ENCODE assay signal across 1 cellular context in genomic region chr20:62776692-62777527, GRCh38.
TF ChIP-seq lines count a peak whose summit lies in the region.

No MANE protein-coding gene starts in this region.

TF ChIP-seq in K562, 482 proteins besides CTCF, POLR2A, EP300 and RAD21 (continued from another document):
- TF ChIP-seq ZMIZ1 (IDR thresholded peaks at IDR 0.05; ENCODE audit: low read depth in 2 of 2, low read length in 2 of 2) (no peak), ZKSCAN3 (CRISPR knock-in tag; IDR thresholded peaks at IDR 0.05) (no peak), JUNB (CRISPR knock-in tag; conservative IDR thresholded peaks at IDR 0.05) (no peak), GATAD2A (IDR thresholded peaks at IDR 0.05) (0 out of 2 replicates have a peak, but pooled peaks have one; percentile 35), RNF219 (CRISPR knock-in tag; IDR thresholded peaks at IDR 0.05) (no peak), CBX8 (IDR thresholded peaks at IDR 0.05; ENCODE audit: borderline replicate concordance, extremely low read depth, low read depth, low read length, poor library complexity, severe bottlenecking) (no peak), PRMT5 (CRISPR knock-in tag; IDR thresholded peaks at IDR 0.05) (no peak), NR4A1 (CRISPR knock-in tag; IDR thresholded peaks at IDR 0.05) (no peak), NR4A1 (tag; IDR thresholded peaks at IDR 0.05) (0 out of 2 replicates have a peak, but pooled peaks have one; percentile 34), GATA2 (CRISPR knock-in tag; IDR thresholded peaks at IDR 0.05) (no peak), KLF10 (CRISPR knock-in tag; IDR thresholded peaks at IDR 0.05) (no peak), SRSF9 (IDR thresholded peaks at IDR 0.05; ENCODE audit: borderline replicate concordance, low read depth, low read length) (no peak), ZBTB12 (CRISPR knock-in tag; IDR thresholded peaks at IDR 0.05) (no peak)
- TF ChIP-seq, protein P1, sequence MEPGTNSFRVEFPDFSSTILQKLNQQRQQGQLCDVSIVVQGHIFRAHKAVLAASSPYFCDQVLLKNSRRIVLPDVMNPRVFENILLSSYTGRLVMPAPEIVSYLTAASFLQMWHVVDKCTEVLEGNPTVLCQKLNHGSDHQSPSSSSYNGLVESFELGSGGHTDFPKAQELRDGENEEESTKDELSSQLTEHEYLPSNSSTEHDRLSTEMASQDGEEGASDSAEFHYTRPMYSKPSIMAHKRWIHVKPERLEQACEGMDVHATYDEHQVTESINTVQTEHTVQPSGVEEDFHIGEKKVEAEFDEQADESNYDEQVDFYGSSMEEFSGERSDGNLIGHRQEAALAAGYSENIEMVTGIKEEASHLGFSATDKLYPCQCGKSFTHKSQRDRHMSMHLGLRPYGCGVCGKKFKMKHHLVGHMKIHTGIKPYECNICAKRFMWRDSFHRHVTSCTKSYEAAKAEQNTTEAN (CRISPR knock-in tag; IDR thresholded peaks at IDR 0.05), result no peak
- TF ChIP-seq, protein P2, sequence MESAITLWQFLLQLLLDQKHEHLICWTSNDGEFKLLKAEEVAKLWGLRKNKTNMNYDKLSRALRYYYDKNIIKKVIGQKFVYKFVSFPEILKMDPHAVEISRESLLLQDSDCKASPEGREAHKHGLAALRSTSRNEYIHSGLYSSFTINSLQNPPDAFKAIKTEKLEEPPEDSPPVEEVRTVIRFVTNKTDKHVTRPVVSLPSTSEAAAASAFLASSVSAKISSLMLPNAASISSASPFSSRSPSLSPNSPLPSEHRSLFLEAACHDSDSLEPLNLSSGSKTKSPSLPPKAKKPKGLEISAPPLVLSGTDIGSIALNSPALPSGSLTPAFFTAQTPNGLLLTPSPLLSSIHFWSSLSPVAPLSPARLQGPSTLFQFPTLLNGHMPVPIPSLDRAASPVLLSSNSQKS (CRISPR knock-in tag; IDR thresholded peaks at IDR 0.05), result no peak
- TF ChIP-seq, protein P3, sequence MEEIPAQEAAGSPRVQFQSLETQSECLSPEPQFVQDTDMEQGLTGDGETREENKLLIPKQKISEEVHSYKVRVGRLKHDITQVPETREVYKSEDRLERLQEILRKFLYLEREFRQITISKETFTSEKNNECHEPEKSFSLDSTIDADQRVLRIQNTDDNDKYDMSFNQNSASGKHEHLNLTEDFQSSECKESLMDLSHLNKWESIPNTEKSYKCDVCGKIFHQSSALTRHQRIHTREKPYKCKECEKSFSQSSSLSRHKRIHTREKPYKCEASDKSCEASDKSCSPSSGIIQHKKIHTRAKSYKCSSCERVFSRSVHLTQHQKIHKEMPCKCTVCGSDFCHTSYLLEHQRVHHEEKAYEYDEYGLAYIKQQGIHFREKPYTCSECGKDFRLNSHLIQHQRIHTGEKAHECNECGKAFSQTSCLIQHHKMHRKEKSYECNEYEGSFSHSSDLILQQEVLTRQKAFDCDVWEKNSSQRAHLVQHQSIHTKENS (CRISPR knock-in tag; IDR thresholded peaks at IDR 0.05), result no peak
- TF ChIP-seq, protein P4, sequence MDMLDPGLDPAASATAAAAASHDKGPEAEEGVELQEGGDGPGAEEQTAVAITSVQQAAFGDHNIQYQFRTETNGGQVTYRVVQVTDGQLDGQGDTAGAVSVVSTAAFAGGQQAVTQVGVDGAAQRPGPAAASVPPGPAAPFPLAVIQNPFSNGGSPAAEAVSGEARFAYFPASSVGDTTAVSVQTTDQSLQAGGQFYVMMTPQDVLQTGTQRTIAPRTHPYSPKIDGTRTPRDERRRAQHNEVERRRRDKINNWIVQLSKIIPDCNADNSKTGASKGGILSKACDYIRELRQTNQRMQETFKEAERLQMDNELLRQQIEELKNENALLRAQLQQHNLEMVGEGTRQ (CRISPR knock-in tag; IDR thresholded peaks at IDR 0.05), result no peak
- TF ChIP-seq, protein P5, sequence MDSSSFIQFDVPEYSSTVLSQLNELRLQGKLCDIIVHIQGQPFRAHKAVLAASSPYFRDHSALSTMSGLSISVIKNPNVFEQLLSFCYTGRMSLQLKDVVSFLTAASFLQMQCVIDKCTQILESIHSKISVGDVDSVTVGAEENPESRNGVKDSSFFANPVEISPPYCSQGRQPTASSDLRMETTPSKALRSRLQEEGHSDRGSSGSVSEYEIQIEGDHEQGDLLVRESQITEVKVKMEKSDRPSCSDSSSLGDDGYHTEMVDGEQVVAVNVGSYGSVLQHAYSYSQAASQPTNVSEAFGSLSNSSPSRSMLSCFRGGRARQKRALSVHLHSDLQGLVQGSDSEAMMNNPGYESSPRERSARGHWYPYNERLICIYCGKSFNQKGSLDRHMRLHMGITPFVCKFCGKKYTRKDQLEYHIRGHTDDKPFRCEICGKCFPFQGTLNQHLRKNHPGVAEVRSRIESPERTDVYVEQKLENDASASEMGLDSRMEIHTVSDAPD (CRISPR knock-in tag; IDR thresholded peaks at IDR 0.05), result no peak
